18 cellular contexts compared by ENCODE assay signal in the genomic region with DNA sequence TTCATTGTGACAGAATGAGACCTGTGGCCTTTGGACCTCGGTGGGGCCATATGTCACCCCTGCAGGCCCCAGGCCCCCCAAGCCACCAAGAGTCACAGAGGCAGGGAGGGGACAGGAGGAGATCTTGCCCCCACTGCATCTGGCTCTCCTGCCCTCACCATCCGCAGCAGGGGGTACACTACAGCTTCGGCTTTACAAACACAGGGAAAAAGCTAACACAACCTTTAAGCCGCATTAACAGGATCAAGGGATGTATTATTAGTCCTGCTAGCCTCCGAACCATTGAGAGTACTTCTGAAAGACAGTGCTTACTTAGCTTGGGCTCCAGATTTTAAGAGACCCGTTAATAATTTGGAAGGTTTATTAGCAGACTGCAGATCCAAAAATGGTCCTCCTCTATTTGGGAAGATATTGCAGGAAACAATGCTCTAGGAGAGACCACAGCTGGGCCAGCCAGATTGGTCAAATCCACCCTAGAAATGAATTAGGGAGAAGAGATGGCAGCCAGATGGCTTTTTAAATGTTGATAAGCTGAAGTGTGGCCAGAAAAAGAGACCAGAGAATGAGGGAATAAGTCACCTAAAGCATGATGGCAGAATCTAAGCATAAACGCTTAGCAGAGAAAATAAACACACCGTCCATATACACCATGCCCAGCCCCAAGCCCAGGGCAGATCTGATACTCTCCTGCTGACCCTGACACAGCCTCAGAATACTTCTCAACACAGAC. TPM values are rescaled to one million over a fixed set of nuclear protein-coding genes. Genes with fewer than 3 reads are reported as not detected.
DNase-seq lines count a peak whose midpoint lies in the region; ATAC-seq and TF ChIP-seq lines count a peak whose summit lies in the region.
"Had no signal": no experiment of that assay in that cellular context is flagged by ENCODE, and none has a peak within 500 bp of the region (broad histone marks: within the 10 kb centered on the region; RNA-seq: fewer than 3 reads in every experiment).

No MANE protein-coding gene starts in this region.

- POLR2A ChIA-PET in SK-N-SH (lab: Yijun Ruan, JAX) = no interaction called here

- H3K4me1 ChIP-seq in BE2C = no peaks in the 10 kb centered on the region
- peaks cover 0 to 26% of the 10 kb centered on the region in 2 experiments; a peak in 2 of 4 replicates for H3K4me1 ChIP-seq in SK-N-SH (ENCODE audit: control insufficient read depth in 1 of 2, insufficient read depth in 2 of 2, low read depth in 1 of 2, low read length in 1 of 2)
- no peaks in the 10 kb centered on the region for H3K4me1 ChIP-seq in left lung
- H3K4me1 ChIP-seq: Caco-2 had no signal

- H3K27ac ChIP-seq in SK-N-SH (ENCODE audit: low read depth in 2 of 2, low read length in 1 of 2) (peak overlapping the region in 1 of 2 experiments; percentile 88; a peak in 2 of 4 replicates), left lung (no peak overlapping the region)
- H3K27ac ChIP-seq: KMS-11, SK-N-MC had no signal

- H3K36me3 ChIP-seq in BE2C (no peaks in the 10 kb centered on the region), SK-N-SH (replicated peaks in 1 of 2; ENCODE audit: control insufficient read depth in 1 of 2, insufficient read depth in 2 of 2, low read length in 1 of 2) (no peaks in the 10 kb centered on the region), left lung (no peaks in the 10 kb centered on the region)

- H3K27me3 ChIP-seq in BE2C = no peaks in the 10 kb centered on the region
- no peaks in the 10 kb centered on the region for H3K27me3 ChIP-seq in SK-N-SH (ENCODE audit: insufficient read depth)
- H3K27me3 ChIP-seq in left lung = no peaks in the 10 kb centered on the region

- H4K20me1 ChIP-seq in SK-N-SH (ENCODE audit: insufficient read depth) = no peaks in the 10 kb centered on the region

- 61% methylated on average over 8 of the region's 8 CpGs for WGBS in SK-N-SH (ENCODE audit: low lambda C conversion rate)

- TF ChIP-seq RAD21 in SK-N-SH (IDR thresholded peaks at IDR 0.05; ENCODE audit: low read length) = peak; percentile 65

- no peaks in the 10 kb centered on the region for H3K9me2 ChIP-seq in SK-N-SH

- ATAC-seq in left lung = no peak
- ATAC-seq: Right ventricle myocardium inferior had no signal

- H3K79me2 ChIP-seq in SK-N-SH (ENCODE audit: insufficient read depth) = no peaks in the 10 kb centered on the region

- TF ChIP-seq CTCF in BE2C (IDR thresholded peaks at IDR 0.05; ENCODE audit: low read depth, low read length) = no peak
- TF ChIP-seq CTCF in SK-N-SH (IDR thresholded peaks at IDR 0.05) = no peak
- TF ChIP-seq CTCF in left lung (IDR thresholded peaks at IDR 0.05) = no peak

- no peaks in the 10 kb centered on the region for H3K9me3 ChIP-seq in BE2C
- H3K9me3 ChIP-seq in SK-N-SH = no peaks in the 10 kb centered on the region
- no peaks in the 10 kb centered on the region for H3K9me3 ChIP-seq in left lung
- H3K9me3 ChIP-seq: Caco-2 had no signal

- peak in 1 of 2 experiments; percentile 87; a peak in 2 of 4 replicates for TF ChIP-seq EP300 in SK-N-SH (IDR thresholded peaks at IDR 0.05; ENCODE audit: borderline replicate concordance in 1 of 2, low read depth in 1 of 2, low read length in 1 of 2)

- H3K4me2 ChIP-seq in SK-N-SH = no peak overlapping the region
- H3K4me2 ChIP-seq: KMS-11 had no signal

- peak; percentile 17 for DNase-seq in BE2C
- peak; percentile 67 for DNase-seq in G401 (ENCODE audit: low spot score)
- peak; percentile 78 for DNase-seq in SK-N-SH
- peak; percentile 43 for DNase-seq in mesenteric fat pad (ENCODE audit: low spot score)
- no peak for DNase-seq in left lung
- DNase-seq in SIG-M5 (lab: John Stamatoyannopoulos, UW) = no peak
- DNase-seq in activated CD8-positive, alpha-beta memory T cell treated with anti-CD3 and anti-CD28 coated beads, Interleukin-2, amount 50 U/mL, for 48 hours = no peak
- DNase-seq: Caco-2; CD4-positive, alpha-beta T cell; H7; HFFc6; MV-4-11; NCI-H1417 treated with DMSO at 0.1 percent for 48 hours; NCI-H2029; NCI-H446 had no signal

- peaks cover 12% of the 10 kb centered on the region for H3F3A ChIP-seq in SK-N-SH (replicated peaks; ENCODE audit: insufficient read depth)

- no peak overlapping the region for H3K9ac ChIP-seq in SK-N-SH
- H3K9ac ChIP-seq: KMS-11 had no signal

- no peak overlapping the region for H3K4me3 ChIP-seq in BE2C (ENCODE audit: low read depth, low read length)
- no peak overlapping the region for H3K4me3 ChIP-seq in SK-N-SH (ENCODE audit: low read depth in 2 of 2, low read length in 1 of 2)
- no peak overlapping the region for H3K4me3 ChIP-seq in left lung
- H3K4me3 ChIP-seq: SK-N-MC had no signal

- H2AFZ ChIP-seq in SK-N-SH (ENCODE audit: low read depth) = no peak overlapping the region

- in situ Hi-C loops in G401 (cut with HindIII; ENCODE audit: low sequenced_read_pairs) = no loop called here

- intact Hi-C loops in left lung (cut with DNase I) = no loop called here

- CTCF ChIA-PET in SK-N-SH (lab: Yijun Ruan, JAX) = interaction anchor here (0.6 to 2.3 kb wide), 10 partner anchors 11 to 285 kb away, joined by 3 to 15 read pairs (median 3); a partner anchor contains a TSS

TF ChIP-seq in SK-N-SH, 30 proteins besides CTCF, POLR2A, EP300 and RAD21:
- TF ChIP-seq CHD2 (IDR thresholded peaks at IDR 0.05; ENCODE audit: low read length, partially characterized antibody) (peak; percentile 62), EZH2phosphoT487 (IDR thresholded peaks at IDR 0.05; ENCODE audit: borderline replicate concordance, low read depth) (no peak), GABPA (IDR thresholded peaks at IDR 0.05; ENCODE audit: low read depth) (no peak), FOXM1 (IDR thresholded peaks at IDR 0.05; ENCODE audit: low read depth) (no peak), FOXJ3 (CRISPR knock-in tag; IDR thresholded peaks at IDR 0.05) (0 out of 2 replicates have a peak, but pooled peaks have one; percentile 63), GATA2 (CRISPR knock-in tag; IDR thresholded peaks at IDR 0.05) (peak; percentile 81), RCOR1 (IDR thresholded peaks at IDR 0.05; ENCODE audit: low read length) (peak; percentile 87), MXI1 (IDR thresholded peaks at IDR 0.05; ENCODE audit: low read depth, low read length) (peak; percentile 87), TCF12 (IDR thresholded peaks at IDR 0.05) (peak; percentile 41; the same call in 1 of the 2 replicates), MEF2A (IDR thresholded peaks at IDR 0.05; ENCODE audit: borderline replicate concordance, low read depth) (no peak)
- TF ChIP-seq, protein P1, sequence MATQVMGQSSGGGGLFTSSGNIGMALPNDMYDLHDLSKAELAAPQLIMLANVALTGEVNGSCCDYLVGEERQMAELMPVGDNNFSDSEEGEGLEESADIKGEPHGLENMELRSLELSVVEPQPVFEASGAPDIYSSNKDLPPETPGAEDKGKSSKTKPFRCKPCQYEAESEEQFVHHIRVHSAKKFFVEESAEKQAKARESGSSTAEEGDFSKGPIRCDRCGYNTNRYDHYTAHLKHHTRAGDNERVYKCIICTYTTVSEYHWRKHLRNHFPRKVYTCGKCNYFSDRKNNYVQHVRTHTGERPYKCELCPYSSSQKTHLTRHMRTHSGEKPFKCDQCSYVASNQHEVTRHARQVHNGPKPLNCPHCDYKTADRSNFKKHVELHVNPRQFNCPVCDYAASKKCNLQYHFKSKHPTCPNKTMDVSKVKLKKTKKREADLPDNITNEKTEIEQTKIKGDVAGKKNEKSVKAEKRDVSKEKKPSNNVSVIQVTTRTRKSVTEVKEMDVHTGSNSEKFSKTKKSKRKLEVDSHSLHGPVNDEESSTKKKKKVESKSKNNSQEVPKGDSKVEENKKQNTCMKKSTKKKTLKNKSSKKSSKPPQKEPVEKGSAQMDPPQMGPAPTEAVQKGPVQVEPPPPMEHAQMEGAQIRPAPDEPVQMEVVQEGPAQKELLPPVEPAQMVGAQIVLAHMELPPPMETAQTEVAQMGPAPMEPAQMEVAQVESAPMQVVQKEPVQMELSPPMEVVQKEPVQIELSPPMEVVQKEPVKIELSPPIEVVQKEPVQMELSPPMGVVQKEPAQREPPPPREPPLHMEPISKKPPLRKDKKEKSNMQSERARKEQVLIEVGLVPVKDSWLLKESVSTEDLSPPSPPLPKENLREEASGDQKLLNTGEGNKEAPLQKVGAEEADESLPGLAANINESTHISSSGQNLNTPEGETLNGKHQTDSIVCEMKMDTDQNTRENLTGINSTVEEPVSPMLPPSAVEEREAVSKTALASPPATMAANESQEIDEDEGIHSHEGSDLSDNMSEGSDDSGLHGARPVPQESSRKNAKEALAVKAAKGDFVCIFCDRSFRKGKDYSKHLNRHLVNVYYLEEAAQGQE (IDR thresholded peaks at IDR 0.05; ENCODE audit: low read depth, low read length) = no peak
- TF ChIP-seq, protein P2, sequence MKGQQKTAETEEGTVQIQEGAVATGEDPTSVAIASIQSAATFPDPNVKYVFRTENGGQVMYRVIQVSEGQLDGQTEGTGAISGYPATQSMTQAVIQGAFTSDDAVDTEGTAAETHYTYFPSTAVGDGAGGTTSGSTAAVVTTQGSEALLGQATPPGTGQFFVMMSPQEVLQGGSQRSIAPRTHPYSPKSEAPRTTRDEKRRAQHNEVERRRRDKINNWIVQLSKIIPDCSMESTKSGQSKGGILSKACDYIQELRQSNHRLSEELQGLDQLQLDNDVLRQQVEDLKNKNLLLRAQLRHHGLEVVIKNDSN (IDR thresholded peaks at IDR 0.05; ENCODE audit: borderline replicate concordance, low read depth) = no peak
- TF ChIP-seq, protein P3, sequence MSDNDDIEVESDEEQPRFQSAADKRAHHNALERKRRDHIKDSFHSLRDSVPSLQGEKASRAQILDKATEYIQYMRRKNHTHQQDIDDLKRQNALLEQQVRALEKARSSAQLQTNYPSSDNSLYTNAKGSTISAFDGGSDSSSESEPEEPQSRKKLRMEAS (IDR thresholded peaks at IDR 0.05; ENCODE audit: low read depth) = no peak
- TF ChIP-seq, protein P4, sequence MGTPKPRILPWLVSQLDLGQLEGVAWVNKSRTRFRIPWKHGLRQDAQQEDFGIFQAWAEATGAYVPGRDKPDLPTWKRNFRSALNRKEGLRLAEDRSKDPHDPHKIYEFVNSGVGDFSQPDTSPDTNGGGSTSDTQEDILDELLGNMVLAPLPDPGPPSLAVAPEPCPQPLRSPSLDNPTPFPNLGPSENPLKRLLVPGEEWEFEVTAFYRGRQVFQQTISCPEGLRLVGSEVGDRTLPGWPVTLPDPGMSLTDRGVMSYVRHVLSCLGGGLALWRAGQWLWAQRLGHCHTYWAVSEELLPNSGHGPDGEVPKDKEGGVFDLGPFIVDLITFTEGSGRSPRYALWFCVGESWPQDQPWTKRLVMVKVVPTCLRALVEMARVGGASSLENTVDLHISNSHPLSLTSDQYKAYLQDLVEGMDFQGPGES (IDR thresholded peaks at IDR 0.05; ENCODE audit: low read depth, low read length) = no peak

RNA-seq across cellular contexts. Expression of a gene that starts 31.5 kb away (rescaled TPM):
- 5.0 TPM for polyA plus RNA-seq in BE2C (2012; ENCODE audit: insufficient read depth, insufficient read length, low read depth)
- total RNA-seq in G401 (2014; rRNA removed; shearing (Covaris generic)) = 0.18 and 0.37 TPM in 2 replicates
- 2.8 and 3.0 TPM in 2 replicates for polyA plus RNA-seq in SK-N-SH (2012; rRNA removed)
- 2.7 and 2.9 TPM in 2 replicates for polyA plus RNA-seq in SK-N-SH (2012; cell fraction: cytosol; rRNA removed)
- polyA plus RNA-seq in SK-N-SH (2012; cell fraction: nucleus; rRNA removed) = 5.1 and 5.6 TPM in 2 replicates
- total RNA-seq in mesenteric fat pad = 2.7 TPM
- 1 to 10 TPM; 5.1 to 6.8 TPM for total RNA-seq in left lung

Comparison
In these comparisons a context has a peak if more than half of its experiments do, and no peak if none do; other contexts are left out.
1. DNase-seq: peak in BE2C (single experiment), G401 (single experiment), SK-N-SH (single experiment) and mesenteric fat pad (single experiment); none in left lung (0 of 2), SIG-M5 (single experiment) and activated CD8-positive, alpha-beta memory T cell treated with anti-CD3 and anti-CD28 coated beads, Interleukin-2, amount 50 U/mL, for 48 hours (single experiment).